ENCODE assay signal across 15 cellular contexts in the genomic region with DNA sequence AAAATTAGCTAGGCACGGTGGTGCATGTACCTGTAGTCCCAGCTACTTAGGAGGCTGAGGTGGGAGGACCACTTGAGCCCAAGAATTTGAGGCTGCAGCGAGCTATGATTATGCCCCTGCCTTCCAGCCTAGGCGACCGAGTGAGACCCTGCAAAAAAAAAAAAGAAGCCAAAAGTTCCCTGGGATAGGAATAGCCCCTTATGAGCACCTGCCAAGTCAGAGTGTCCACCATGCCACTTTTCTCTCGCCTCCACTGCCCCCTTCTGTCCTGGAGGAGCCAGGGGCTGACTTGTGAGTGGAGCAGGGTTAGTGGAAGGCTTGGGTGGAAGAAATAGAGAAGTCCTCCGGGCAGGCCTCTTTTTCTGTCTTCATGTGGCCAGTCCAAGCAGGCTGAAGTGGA. TPM values are rescaled to one million over a fixed set of nuclear protein-coding genes. Genes with fewer than 3 reads are reported as not detected.
DNase-seq lines count a peak whose midpoint lies in the region; ATAC-seq and TF ChIP-seq lines count a peak whose summit lies in the region.
"Had no signal": no experiment of that assay in that cellular context is flagged by ENCODE, and none has a peak within 500 bp of the region (broad histone marks: within the 10 kb centered on the region; RNA-seq: fewer than 3 reads in every experiment).

No MANE protein-coding gene starts in this region.

- H3K36me3 ChIP-seq in A673 (ENCODE audit: insufficient read depth, low read length, poor library complexity, severe bottlenecking), result no peaks in the 10 kb centered on the region

- DNase-seq in A673 (ENCODE audit: low spot score) (peak; percentile 32), GM10266 (ENCODE audit: extremely low spot score) (no peak), NCI-H82 treated with DMSO at 0.1 percent for 48 hours (lab: John Stamatoyannopoulos, UW; ENCODE audit: unreplicated experiment) (peak; percentile 1), chondrocyte (ENCODE audit: low spot score) (peak; percentile 30), dedifferentiated amniotic fluid mesenchymal stem cell (ENCODE audit: extremely low spot score) (no peak), NCI-H526 treated with DMSO at 0.1 percent for 48 hours (lab: John Stamatoyannopoulos, UW) (no peak), T-helper 17 cell (no peak)
- DNase-seq: activated T-cell treated with anti-CD3 and anti-CD28 coated beads, Interleukin-2, amount 50 U/mL, for 24 hours; central memory CD4-positive, alpha-beta T cell; foreskin fibroblast; NCI-H446 treated with DMSO at 0.1 percent for 48 hours; stimulated activated CD4-positive, alpha-beta T cell treated with anti-CD3 and anti-CD28 coated beads, Interleukin-2, amount 100 ng/mL, for 48 hours; T-helper 9 cell had no signal

- H3K4me1 Mint-ChIP-seq in chondrocyte (ENCODE audit: low read depth), result no peaks in the 10 kb centered on the region
- H3K4me1 Mint-ChIP-seq in T-helper 17 cell, result no peaks in the 10 kb centered on the region

- BruUV-seq in A673 (replicated peaks; lab: Mats Ljungman, UMichigan), result no TSS peak

- peaks cover 9% of the 10 kb centered on the region for H3K9me3 ChIP-seq in A673 (ENCODE audit: low read depth, low read length, poor library complexity, severe bottlenecking)
- H3K9me3 ChIP-seq in T-helper 17 cell (ENCODE audit: control insufficient read depth, low read length, poor library complexity, severe bottlenecking), result no peaks in the 10 kb centered on the region

- H3K36me3 Mint-ChIP-seq in chondrocyte (ENCODE audit: low read depth), result peaks cover 4% of the 10 kb centered on the region
- no peaks in the 10 kb centered on the region for H3K36me3 Mint-ChIP-seq in T-helper 17 cell (ENCODE audit: low read depth)

- POLR2A ChIA-PET in A673 (lab: Charles Lee; ENCODE audit: low non-redundant PET), result no interaction called here

- no peaks in the 10 kb centered on the region for H3K27me3 Mint-ChIP-seq in chondrocyte (ENCODE audit: low read depth)
- no peaks in the 10 kb centered on the region for H3K27me3 Mint-ChIP-seq in T-helper 17 cell
- H3K27me3 Mint-ChIP-seq: activated T-cell treated with anti-CD3 and anti-CD28 coated beads, Interleukin-2, amount 50 U/mL, for 24 hours had no signal

- H3K27ac Mint-ChIP-seq in chondrocyte (ENCODE audit: unreplicated experiment) (no peak overlapping the region), T-helper 17 cell (no peak overlapping the region)
- H3K27ac Mint-ChIP-seq: activated T-cell treated with anti-CD3 and anti-CD28 coated beads, Interleukin-2, amount 50 U/mL, for 24 hours had no signal

- TF ChIP-seq CTCF in A673 (conservative IDR thresholded peaks at IDR 0.05; ENCODE audit: low read depth, low read length) (0 out of 2 replicates have a peak, but pooled peaks have one; percentile 33), GM10266 (IDR thresholded peaks at IDR 0.05; ENCODE audit: control insufficient read depth, insufficient read depth, low read depth, missing control alignments) (peak; percentile 55), chondrocyte (IDR thresholded peaks at IDR 0.05) (peak; percentile 36)

- no peak overlapping the region for H3K4me3 ChIP-seq in A673 (ENCODE audit: low read depth, low read length, poor library complexity, severe bottlenecking)

- H3K4me1 ChIP-seq in A673 (ENCODE audit: insufficient read depth, low read length, poor library complexity, severe bottlenecking), result no peaks in the 10 kb centered on the region

- no peak overlapping the region for H3K27ac ChIP-seq in A673 (ENCODE audit: low read depth, low read length, poor library complexity, severe bottlenecking)
- H3K27ac ChIP-seq: KMS-11 had no signal

- CTCF ChIA-PET in A673 (lab: Charles Lee), result no interaction called here

- no peak overlapping the region for H3K4me3 Mint-ChIP-seq in chondrocyte (ENCODE audit: unreplicated experiment)
- no peak overlapping the region for H3K4me3 Mint-ChIP-seq in T-helper 17 cell
- H3K4me3 Mint-ChIP-seq: activated T-cell treated with anti-CD3 and anti-CD28 coated beads, Interleukin-2, amount 50 U/mL, for 24 hours had no signal

- peaks cover 10% of the 10 kb centered on the region for H3K9me3 Mint-ChIP-seq in chondrocyte (ENCODE audit: low read depth)

- ATAC-seq in GM21619 (IDR thresholded peaks at IDR 0.05; ENCODE audit: unreplicated experiment) (no peak), T-helper 17 cell (no peak)

- no peaks in the 10 kb centered on the region for H3K27me3 ChIP-seq in A673 (replicated peaks; ENCODE audit: insufficient read depth, low read depth, low read length, poor library complexity)

- intact Hi-C loops in A673 (cut with micrococcal nuclease; ENCODE audit: unreplicated experiment), result no loop called here

RNA-seq across cellular contexts. Expression of gene DDX27, which starts 12.1 kb away (rescaled TPM):
- total RNA-seq in A673 (2021) (62.4 and 62.9 TPM in 2 replicates), chondrocyte (23.3 to 25.9 TPM (median 23.7 TPM) in 3 replicates), T-helper 17 cell (10 to 100 TPM; 84.1 to 87.5 TPM)

RNA-seq across cellular contexts. Expression of gene STAU1, which starts 18.9 kb away (rescaled TPM):
- total RNA-seq in A673 (2021) (96.2 and 104 TPM in 2 replicates), chondrocyte (76.8 to 77.6 TPM (median 77.2 TPM) in 3 replicates), T-helper 17 cell (10 to 100 TPM; 45.6 to 62.5 TPM)

Comparison
In these comparisons a context has a peak if more than half of its experiments do, and no peak if none do; other contexts are left out.
1. DNase-seq: peak in A673 (single experiment), NCI-H82 treated with DMSO at 0.1 percent for 48 hours (single experiment) and chondrocyte (single experiment); none in GM10266 (single experiment), dedifferentiated amniotic fluid mesenchymal stem cell (single experiment), NCI-H526 treated with DMSO at 0.1 percent for 48 hours (single experiment) and T-helper 17 cell (0 of 3).
2. Peak in every context shown above with its lines, with median percentiles within 50 percentile points of each other: CTCF ChIP-seq.